ENCODE assay signal across 8 cellular contexts in genomic region chr6:37820713-37821069, GRCh38. TPM values are rescaled to one million over a fixed set of nuclear protein-coding genes. Genes with fewer than 3 reads are reported as not detected.
DNase-seq lines count a peak whose midpoint lies in the region; ATAC-seq and TF ChIP-seq lines count a peak whose summit lies in the region.

No MANE protein-coding gene starts in this region.

- H3K36me3 Mint-ChIP-seq in CD14-positive monocyte (peaks cover 4 to 5% of the 10 kb centered on the region in 2 donors), natural killer cell (no peaks in the 10 kb centered on the region)

- H3K9me3 Mint-ChIP-seq in CD14-positive monocyte (no peaks in the 10 kb centered on the region), natural killer cell (no peaks in the 10 kb centered on the region)

- H3K4me3 ChIP-seq in MG63: peak overlapping the region; percentile 60

- H3K4me3 Mint-ChIP-seq in CD14-positive monocyte (peak overlapping the region; percentile 86 to 88), natural killer cell (peak overlapping the region; percentile 89)

- intact Hi-C loops in CD14-positive monocyte (cut with micrococcal nuclease) (loop anchor here in 1 of 2 donors (5.0 kb wide), 1 partner anchor 37 kb away; no protein-coding TSS in a partner anchor), natural killer cell (cut with micrococcal nuclease) (no loop called here)

- DNase-seq in CD14-positive monocyte (ENCODE audit: low spot score) (no peak), MG63 (no peak), dermis blood vessel endothelial cell (peak; percentile 36), natural killer cell (no peak), DMS153 treated with DMSO at 0.1 percent for 48 hours (lab: John Stamatoyannopoulos, UW; ENCODE audit: unreplicated experiment) (no peak)
- DNase-seq in effector CD4-positive, alpha-beta T cell: no peak

- no peaks in the 10 kb centered on the region for H3K27me3 ChIP-seq in MG63

- ATAC-seq in natural killer cell (no peak), HG03565 (IDR thresholded peaks at IDR 0.05; ENCODE audit: unreplicated experiment) (no peak), GM19324 (IDR thresholded peaks at IDR 0.05; ENCODE audit: low FRiP score, unreplicated experiment) (no peak)

- H3K36me3 ChIP-seq in MG63: peaks cover 9% of the 10 kb centered on the region

- peak overlapping the region; percentile 84 to 100 (median 92) for H3K27ac Mint-ChIP-seq in CD14-positive monocyte
- peak overlapping the region; percentile 93 to 99 for H3K27ac Mint-ChIP-seq in natural killer cell

- peaks cover 48% of the 10 kb centered on the region for H3K4me1 Mint-ChIP-seq in CD14-positive monocyte
- peaks cover 51 to 59% of the 10 kb centered on the region in 2 donors for H3K4me1 Mint-ChIP-seq in natural killer cell

- H3K9me3 ChIP-seq in MG63: no peaks in the 10 kb centered on the region

- TF ChIP-seq CTCF in CD14-positive monocyte (IDR thresholded peaks at IDR 0.05) (no peak), natural killer cell (IDR thresholded peaks at IDR 0.05) (no peak)

- H3K27me3 Mint-ChIP-seq in CD14-positive monocyte (ENCODE audit: low read depth in 3 of 3) (peaks cover 0 to 2% (median 0%) of the 10 kb centered on the region in 3 donors), natural killer cell (ENCODE audit: low read depth in 2 of 2) (no peaks in the 10 kb centered on the region)

RNA-seq across cellular contexts. Expression of gene ZFAND3, which starts 1.2 kb away (rescaled TPM):
- polyA plus RNA-seq in CD14-positive monocyte: 10 to 100 TPM; 11.5 to 11.7 TPM
- 26.2 and 31.0 TPM in 2 replicates for total RNA-seq in MG63 (2014; rRNA removed; shearing (Covaris generic); ENCODE audit: low replicate concordance)
- total RNA-seq in dermis blood vessel endothelial cell (16.7 and 28.2 TPM in 2 replicates), natural killer cell (10 to 100 TPM; 87.7 to 97.4 (median 90.1) TPM)
